ENCODE assay signal across 35 cellular contexts in genomic region chrX:109172091-109172602, GRCh38.
"Had no signal": no experiment of that assay in that cellular context is flagged by ENCODE, and none has a peak within 500 bp of the region (broad histone marks: within the 10 kb centered on the region; RNA-seq: fewer than 3 reads in every experiment).

No MANE protein-coding gene starts in this region.

- H3K9me3 ChIP-seq: MG63 had no signal

- H3K4me3 ChIP-seq: MG63 had no signal

- H3K27me3 ChIP-seq: MG63 had no signal

- H3K9ac ChIP-seq: KMS-11 had no signal

- H3K36me3 ChIP-seq: MG63 had no signal

- DNase-seq: Karpas-422, Kasumi-1, KBM-7, KG1, MG63, MM.1S, MV-4-11, NCI-H1048, NCI-H1092, NCI-H1092 treated with DMSO at 0.1 percent for 48 hours, NCI-H1105, NCI-H1105 treated with DMSO at 0.1 percent for 48 hours, NCI-H1417, NCI-H1417 treated with DMSO at 0.1 percent for 48 hours, NCI-H1436, NCI-H1436 treated with DMSO at 0.1 percent for 48 hours, NCI-H146, NCI-H1694, NCI-H1694 treated with DMSO at 0.1 percent for 48 hours, NCI-H187, NCI-H187 treated with DMSO at 0.1 percent for 48 hours, NCI-H1930, NCI-H2029, NCI-H2029 treated with DMSO at 0.1 percent for 48 hours, NCI-H2081, NCI-H2081 treated with DMSO at 0.1 percent for 48 hours, NCI-H2107, NCI-H2171, NCI-H2171 treated with DMSO at 0.1 percent for 48 hours, NCI-H2227 treated with DMSO at 0.1 percent for 48 hours, NCI-H226, NCI-H345, NCI-H446, NCI-H446 treated with DMSO at 0.1 percent for 48 hours had no signal

- H3K27ac ChIP-seq: KMS-11 had no signal
